8 cellular contexts compared by ENCODE assay signal in genomic region chr18:2656237-2657042, GRCh38. TPM values are rescaled to one million over a fixed set of nuclear protein-coding genes. Genes with fewer than 3 reads are reported as not detected.
A peak's percentile ranks its signal among the peaks of the same experiment; 100 is the strongest.
DNase-seq lines count a peak whose midpoint lies in the region; ATAC-seq and TF ChIP-seq lines count a peak whose summit lies in the region.

No MANE protein-coding gene starts in this region.

- DNase-seq in GF-D8 (lab: John Stamatoyannopoulos, UW) (peak; percentile 36), HAP-1 (ENCODE audit: low spot score in 2 of 2) (peak in 1 of 2 experiments; percentile 50), MV-4-11 (lab: John Stamatoyannopoulos, UW) (peak; percentile 30), memory B cell (ENCODE audit: low spot score in 2 of 2) (peak; percentile 19 to 47), NCI-H2196 treated with DMSO at 0.1 percent for 48 hours (lab: John Stamatoyannopoulos, UW; ENCODE audit: unreplicated experiment) (no peak)
- peak; percentile 70 for DNase-seq in activated CD8-positive, alpha-beta T cell treated with anti-CD3 and anti-CD28 coated beads for 36 hours
- peak; percentile 30 for DNase-seq in effector CD8-positive, alpha-beta T cell (lab: John Stamatoyannopoulos, UW)

- no peaks in the 10 kb centered on the region for H3K27me3 Mint-ChIP-seq in activated CD8-positive, alpha-beta T cell treated with anti-CD3 and anti-CD28 coated beads for 36 hours
- H3K27me3 Mint-ChIP-seq in memory B cell: no peaks in the 10 kb centered on the region
- no peaks in the 10 kb centered on the region for H3K27me3 Mint-ChIP-seq in stimulated activated memory B cell treated with anti-CD40 and anti-IgM and Interleukin-4, amounts not matched to agents 10 μg/mL and 1 μg/mL and 100 μg/mL, for 72 hours

- H3K36me3 Mint-ChIP-seq in activated CD8-positive, alpha-beta T cell treated with anti-CD3 and anti-CD28 coated beads for 36 hours (ENCODE audit: low read depth): peaks cover 35% of the 10 kb centered on the region
- peaks cover 15% of the 10 kb centered on the region for H3K36me3 Mint-ChIP-seq in memory B cell
- peaks cover 12% of the 10 kb centered on the region for H3K36me3 Mint-ChIP-seq in stimulated activated memory B cell treated with anti-CD40 and anti-IgM and Interleukin-4, amounts not matched to agents 10 μg/mL and 1 μg/mL and 100 μg/mL, for 72 hours

- H3K4me1 ChIP-seq in HAP-1: peaks cover 17% of the 10 kb centered on the region

- TF ChIP-seq CTCF in activated CD8-positive, alpha-beta T cell treated with anti-CD3 and anti-CD28 coated beads for 36 hours (IDR thresholded peaks at IDR 0.05): no peak

- intact Hi-C loops in activated CD8-positive, alpha-beta T cell treated with anti-CD3 and anti-CD28 coated beads for 36 hours (cut with micrococcal nuclease): loop anchor here (5.0 kb wide), 1 partner anchor 84 kb away; the partner anchor contains the start of genes METTL4 and NDC80

- H3K4me1 Mint-ChIP-seq in activated CD8-positive, alpha-beta T cell treated with anti-CD3 and anti-CD28 coated beads for 36 hours (ENCODE audit: low read depth): peaks cover 42% of the 10 kb centered on the region
- peaks cover 22% of the 10 kb centered on the region for H3K4me1 Mint-ChIP-seq in memory B cell
- H3K4me1 Mint-ChIP-seq in stimulated activated memory B cell treated with anti-CD40 and anti-IgM and Interleukin-4, amounts not matched to agents 10 μg/mL and 1 μg/mL and 100 μg/mL, for 72 hours: peaks cover 43% of the 10 kb centered on the region

- peak; percentile 4 for ATAC-seq in activated CD8-positive, alpha-beta T cell treated with anti-CD3 and anti-CD28 coated beads for 36 hours
- ATAC-seq in memory B cell (ENCODE audit: low read depth): no peak
- peak; percentile 7 for ATAC-seq in stimulated activated memory B cell treated with anti-CD40 and anti-IgM and Interleukin-4, amounts not matched to agents 10 μg/mL and 1 μg/mL and 100 μg/mL, for 72 hours

- H3K36me3 ChIP-seq in HAP-1 (replicated peaks): peaks cover 5% of the 10 kb centered on the region; the same call in 1 of the 2 replicates

- no peaks in the 10 kb centered on the region for H3K27me3 ChIP-seq in HAP-1 (ENCODE audit: low read depth)

- peak overlapping the region; percentile 82 for H3K4me3 ChIP-seq in HAP-1

- POLR2A ChIA-PET in activated CD8-positive, alpha-beta T cell treated with anti-CD3 and anti-CD28 coated beads for 36 hours (lab: Charles Lee): interaction anchor here (0.7 to 5.2 kb wide), 30 partner anchors 10 to 795 kb away, joined by 3 to 76 read pairs (median 4); partner anchors contain the start of genes METTL4 and NDC80

- in situ Hi-C loops in HAP-1 (cut with MboI; ENCODE audit: low sequenced_read_pairs): no loop called here

- no peaks in the 10 kb centered on the region for H3K9me3 Mint-ChIP-seq in activated CD8-positive, alpha-beta T cell treated with anti-CD3 and anti-CD28 coated beads for 36 hours
- H3K9me3 Mint-ChIP-seq in memory B cell: peaks cover 3% of the 10 kb centered on the region
- peaks cover 4% of the 10 kb centered on the region for H3K9me3 Mint-ChIP-seq in stimulated activated memory B cell treated with anti-CD40 and anti-IgM and Interleukin-4, amounts not matched to agents 10 μg/mL and 1 μg/mL and 100 μg/mL, for 72 hours

- CTCF ChIA-PET in activated CD8-positive, alpha-beta T cell treated with anti-CD3 and anti-CD28 coated beads for 36 hours (lab: Charles Lee): interaction anchor here (0.9 to 3.0 kb wide), 6 partner anchors 16 to 68 kb away, joined by 3 to 7 read pairs (median 4); no protein-coding TSS in a partner anchor

- H3K27ac Mint-ChIP-seq in activated CD8-positive, alpha-beta T cell treated with anti-CD3 and anti-CD28 coated beads for 36 hours: peak overlapping the region; percentile 95
- H3K27ac Mint-ChIP-seq in memory B cell: peak overlapping the region; percentile 99
- H3K27ac Mint-ChIP-seq in stimulated activated memory B cell treated with anti-CD40 and anti-IgM and Interleukin-4, amounts not matched to agents 10 μg/mL and 1 μg/mL and 100 μg/mL, for 72 hours: peak overlapping the region; percentile 99

- H3K4me3 Mint-ChIP-seq in activated CD8-positive, alpha-beta T cell treated with anti-CD3 and anti-CD28 coated beads for 36 hours: peak overlapping the region; percentile 95
- H3K4me3 Mint-ChIP-seq in memory B cell: peak overlapping the region; percentile 96
- H3K4me3 Mint-ChIP-seq in stimulated activated memory B cell treated with anti-CD40 and anti-IgM and Interleukin-4, amounts not matched to agents 10 μg/mL and 1 μg/mL and 100 μg/mL, for 72 hours: peak overlapping the region; percentile 98

- no peaks in the 10 kb centered on the region for H3K9me3 ChIP-seq in HAP-1

RNA-seq across cellular contexts. Expression of gene SMCHD1, which starts 0.9 kb away (rescaled TPM):
- 10 to 100 TPM; 97.4 to 98.9 TPM for total RNA-seq in activated CD8-positive, alpha-beta T cell treated with anti-CD3 and anti-CD28 coated beads for 36 hours
